Comparison of ENCODE assay signal across 1 cellular context in the genomic region with DNA sequence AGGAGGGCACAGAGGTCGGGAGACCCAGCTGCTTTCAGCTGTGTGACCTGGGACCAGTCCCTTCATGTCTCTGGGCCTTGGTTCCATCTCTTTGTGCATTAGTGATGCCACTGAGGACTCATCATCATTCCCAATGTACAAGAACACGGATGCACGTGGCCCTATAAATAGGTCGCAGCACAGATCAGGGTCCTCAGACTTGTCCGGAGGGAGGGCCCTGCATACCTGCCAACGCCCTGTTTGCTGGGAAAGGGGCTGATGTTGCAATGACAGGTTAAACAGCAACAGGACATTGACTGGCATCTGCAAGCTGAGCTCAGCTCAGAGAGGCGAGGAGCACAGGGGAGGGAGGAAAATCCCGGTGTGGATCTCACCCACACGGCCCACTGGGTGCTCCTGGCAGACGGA.
A peak's percentile ranks its signal among the peaks of the same experiment; 100 is the strongest.
TF ChIP-seq lines count a peak whose summit lies in the region.

No MANE protein-coding gene starts in this region.

TF ChIP-seq in HepG2, 621 proteins besides CTCF, POLR2A, EP300 and RAD21 (continued from another document and continues in another):
- TF ChIP-seq DPF2 (CRISPR knock-in tag; IDR thresholded peaks at IDR 0.05; ENCODE audit: borderline replicate concordance, low read depth) = peak; percentile 98
- TF ChIP-seq ZKSCAN8 (CRISPR knock-in tag; IDR thresholded peaks at IDR 0.05; ENCODE audit: borderline replicate concordance) = peak; percentile 97
- peak; percentile 81; the same call in 1 of the 2 replicates for TF ChIP-seq MAF1 (CRISPR knock-in tag; IDR thresholded peaks at IDR 0.05; ENCODE audit: borderline replicate concordance)
- peak; percentile 90 for TF ChIP-seq KAT8 (CRISPR knock-in tag; IDR thresholded peaks at IDR 0.05)
- TF ChIP-seq, protein P1, sequence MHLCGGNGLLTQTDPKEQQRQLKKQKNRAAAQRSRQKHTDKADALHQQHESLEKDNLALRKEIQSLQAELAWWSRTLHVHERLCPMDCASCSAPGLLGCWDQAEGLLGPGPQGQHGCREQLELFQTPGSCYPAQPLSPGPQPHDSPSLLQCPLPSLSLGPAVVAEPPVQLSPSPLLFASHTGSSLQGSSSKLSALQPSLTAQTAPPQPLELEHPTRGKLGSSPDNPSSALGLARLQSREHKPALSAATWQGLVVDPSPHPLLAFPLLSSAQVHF (CRISPR knock-in tag; IDR thresholded peaks at IDR 0.05) = 0 out of 2 replicates have a peak, but pooled peaks have one; percentile 19
- TF ChIP-seq ZNF260 (CRISPR knock-in tag; IDR thresholded peaks at IDR 0.05; ENCODE audit: borderline replicate concordance, low read depth) = no peak
- TF ChIP-seq ZNF543 (CRISPR knock-in tag; IDR thresholded peaks at IDR 0.05) = peak; percentile 82; the same call in 1 of the 2 replicates
- TF ChIP-seq ZBTB42 (CRISPR knock-in tag; IDR thresholded peaks at IDR 0.05) = peak; percentile 53; the same call in 1 of the 2 replicates
- TF ChIP-seq, protein P2, sequence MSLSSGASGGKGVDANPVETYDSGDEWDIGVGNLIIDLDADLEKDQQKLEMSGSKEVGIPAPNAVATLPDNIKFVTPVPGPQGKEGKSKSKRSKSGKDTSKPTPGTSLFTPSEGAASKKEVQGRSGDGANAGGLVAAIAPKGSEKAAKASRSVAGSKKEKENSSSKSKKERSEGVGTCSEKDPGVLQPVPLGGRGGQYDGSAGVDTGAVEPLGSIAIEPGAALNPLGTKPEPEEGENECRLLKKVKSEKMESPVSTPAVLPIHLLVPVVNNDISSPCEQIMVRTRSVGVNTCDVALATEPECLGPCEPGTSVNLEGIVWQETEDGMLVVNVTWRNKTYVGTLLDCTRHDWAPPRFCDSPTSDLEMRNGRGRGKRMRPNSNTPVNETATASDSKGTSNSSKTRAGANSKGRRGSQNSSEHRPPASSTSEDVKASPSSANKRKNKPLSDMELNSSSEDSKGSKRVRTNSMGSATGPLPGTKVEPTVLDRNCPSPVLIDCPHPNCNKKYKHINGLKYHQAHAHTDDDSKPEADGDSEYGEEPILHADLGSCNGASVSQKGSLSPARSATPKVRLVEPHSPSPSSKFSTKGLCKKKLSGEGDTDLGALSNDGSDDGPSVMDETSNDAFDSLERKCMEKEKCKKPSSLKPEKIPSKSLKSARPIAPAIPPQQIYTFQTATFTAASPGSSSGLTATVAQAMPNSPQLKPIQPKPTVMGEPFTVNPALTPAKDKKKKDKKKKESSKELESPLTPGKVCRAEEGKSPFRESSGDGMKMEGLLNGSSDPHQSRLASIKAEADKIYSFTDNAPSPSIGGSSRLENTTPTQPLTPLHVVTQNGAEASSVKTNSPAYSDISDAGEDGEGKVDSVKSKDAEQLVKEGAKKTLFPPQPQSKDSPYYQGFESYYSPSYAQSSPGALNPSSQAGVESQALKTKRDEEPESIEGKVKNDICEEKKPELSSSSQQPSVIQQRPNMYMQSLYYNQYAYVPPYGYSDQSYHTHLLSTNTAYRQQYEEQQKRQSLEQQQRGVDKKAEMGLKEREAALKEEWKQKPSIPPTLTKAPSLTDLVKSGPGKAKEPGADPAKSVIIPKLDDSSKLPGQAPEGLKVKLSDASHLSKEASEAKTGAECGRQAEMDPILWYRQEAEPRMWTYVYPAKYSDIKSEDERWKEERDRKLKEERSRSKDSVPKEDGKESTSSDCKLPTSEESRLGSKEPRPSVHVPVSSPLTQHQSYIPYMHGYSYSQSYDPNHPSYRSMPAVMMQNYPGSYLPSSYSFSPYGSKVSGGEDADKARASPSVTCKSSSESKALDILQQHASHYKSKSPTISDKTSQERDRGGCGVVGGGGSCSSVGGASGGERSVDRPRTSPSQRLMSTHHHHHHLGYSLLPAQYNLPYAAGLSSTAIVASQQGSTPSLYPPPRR (CRISPR knock-in tag; IDR thresholded peaks at IDR 0.05; ENCODE audit: borderline replicate concordance) = peak; percentile 96
- no peak for TF ChIP-seq NFE2L2 (IDR thresholded peaks at IDR 0.05; ENCODE audit: low read length)
- TF ChIP-seq, protein P3, sequence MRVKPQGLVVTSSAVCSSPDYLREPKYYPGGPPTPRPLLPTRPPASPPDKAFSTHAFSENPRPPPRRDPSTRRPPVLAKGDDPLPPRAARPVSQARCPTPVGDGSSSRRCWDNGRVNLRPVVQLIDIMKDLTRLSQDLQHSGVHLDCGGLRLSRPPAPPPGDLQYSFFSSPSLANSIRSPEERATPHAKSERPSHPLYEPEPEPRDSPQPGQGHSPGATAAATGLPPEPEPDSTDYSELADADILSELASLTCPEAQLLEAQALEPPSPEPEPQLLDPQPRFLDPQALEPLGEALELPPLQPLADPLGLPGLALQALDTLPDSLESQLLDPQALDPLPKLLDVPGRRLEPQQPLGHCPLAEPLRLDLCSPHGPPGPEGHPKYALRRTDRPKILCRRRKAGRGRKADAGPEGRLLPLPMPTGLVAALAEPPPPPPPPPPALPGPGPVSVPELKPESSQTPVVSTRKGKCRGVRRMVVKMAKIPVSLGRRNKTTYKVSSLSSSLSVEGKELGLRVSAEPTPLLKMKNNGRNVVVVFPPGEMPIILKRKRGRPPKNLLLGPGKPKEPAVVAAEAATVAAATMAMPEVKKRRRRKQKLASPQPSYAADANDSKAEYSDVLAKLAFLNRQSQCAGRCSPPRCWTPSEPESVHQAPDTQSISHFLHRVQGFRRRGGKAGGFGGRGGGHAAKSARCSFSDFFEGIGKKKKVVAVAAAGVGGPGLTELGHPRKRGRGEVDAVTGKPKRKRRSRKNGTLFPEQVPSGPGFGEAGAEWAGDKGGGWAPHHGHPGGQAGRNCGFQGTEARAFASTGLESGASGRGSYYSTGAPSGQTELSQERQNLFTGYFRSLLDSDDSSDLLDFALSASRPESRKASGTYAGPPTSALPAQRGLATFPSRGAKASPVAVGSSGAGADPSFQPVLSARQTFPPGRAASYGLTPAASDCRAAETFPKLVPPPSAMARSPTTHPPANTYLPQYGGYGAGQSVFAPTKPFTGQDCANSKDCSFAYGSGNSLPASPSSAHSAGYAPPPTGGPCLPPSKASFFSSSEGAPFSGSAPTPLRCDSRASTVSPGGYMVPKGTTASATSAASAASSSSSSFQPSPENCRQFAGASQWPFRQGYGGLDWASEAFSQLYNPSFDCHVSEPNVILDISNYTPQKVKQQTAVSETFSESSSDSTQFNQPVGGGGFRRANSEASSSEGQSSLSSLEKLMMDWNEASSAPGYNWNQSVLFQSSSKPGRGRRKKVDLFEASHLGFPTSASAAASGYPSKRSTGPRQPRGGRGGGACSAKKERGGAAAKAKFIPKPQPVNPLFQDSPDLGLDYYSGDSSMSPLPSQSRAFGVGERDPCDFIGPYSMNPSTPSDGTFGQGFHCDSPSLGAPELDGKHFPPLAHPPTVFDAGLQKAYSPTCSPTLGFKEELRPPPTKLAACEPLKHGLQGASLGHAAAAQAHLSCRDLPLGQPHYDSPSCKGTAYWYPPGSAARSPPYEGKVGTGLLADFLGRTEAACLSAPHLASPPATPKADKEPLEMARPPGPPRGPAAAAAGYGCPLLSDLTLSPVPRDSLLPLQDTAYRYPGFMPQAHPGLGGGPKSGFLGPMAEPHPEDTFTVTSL (CRISPR knock-in tag; IDR thresholded peaks at IDR 0.05; ENCODE audit: borderline replicate concordance) = peak; percentile 92; the same call in 1 of the 2 replicates
- TF ChIP-seq, protein P4, sequence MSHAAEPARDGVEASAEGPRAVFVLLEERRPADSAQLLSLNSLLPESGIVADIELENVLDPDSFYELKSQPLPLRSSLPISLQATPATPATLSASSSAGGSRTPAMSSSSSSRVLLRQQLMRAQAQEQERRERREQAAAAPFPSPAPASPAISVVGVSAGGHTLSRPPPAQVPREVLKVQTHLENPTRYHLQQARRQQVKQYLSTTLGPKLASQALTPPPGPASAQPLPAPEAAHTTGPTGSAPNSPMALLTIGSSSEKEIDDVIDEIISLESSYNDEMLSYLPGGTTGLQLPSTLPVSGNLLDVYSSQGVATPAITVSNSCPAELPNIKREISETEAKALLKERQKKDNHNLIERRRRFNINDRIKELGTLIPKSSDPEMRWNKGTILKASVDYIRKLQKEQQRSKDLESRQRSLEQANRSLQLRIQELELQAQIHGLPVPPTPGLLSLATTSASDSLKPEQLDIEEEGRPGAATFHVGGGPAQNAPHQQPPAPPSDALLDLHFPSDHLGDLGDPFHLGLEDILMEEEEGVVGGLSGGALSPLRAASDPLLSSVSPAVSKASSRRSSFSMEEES (CRISPR knock-in tag; IDR thresholded peaks at IDR 0.05) = peak; percentile 92
- TF ChIP-seq ZNF431 (CRISPR knock-in tag; IDR thresholded peaks at IDR 0.05; ENCODE audit: borderline replicate concordance, low read depth) = peak; percentile 84; the same call in 1 of the 2 replicates
- TF ChIP-seq ZSCAN20 (CRISPR knock-in tag; IDR thresholded peaks at IDR 0.05; ENCODE audit: borderline replicate concordance) = no peak
- 0 out of 2 replicates have a peak, but pooled peaks have one; percentile 81 for TF ChIP-seq ZNF570 (CRISPR knock-in tag; IDR thresholded peaks at IDR 0.05; ENCODE audit: borderline replicate concordance)
- TF ChIP-seq HES4 (CRISPR knock-in tag; IDR thresholded peaks at IDR 0.05; ENCODE audit: borderline replicate concordance) = 0 out of 2 replicates have a peak, but pooled peaks have one; percentile 9
- TF ChIP-seq, protein P5, sequence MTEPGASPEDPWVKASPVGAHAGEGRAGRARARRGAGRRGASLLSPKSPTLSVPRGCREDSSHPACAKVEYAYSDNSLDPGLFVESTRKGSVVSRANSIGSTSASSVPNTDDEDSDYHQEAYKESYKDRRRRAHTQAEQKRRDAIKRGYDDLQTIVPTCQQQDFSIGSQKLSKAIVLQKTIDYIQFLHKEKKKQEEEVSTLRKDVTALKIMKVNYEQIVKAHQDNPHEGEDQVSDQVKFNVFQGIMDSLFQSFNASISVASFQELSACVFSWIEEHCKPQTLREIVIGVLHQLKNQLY (CRISPR knock-in tag; IDR thresholded peaks at IDR 0.05) = peak; percentile 97
- TF ChIP-seq TSC22D2 (CRISPR knock-in tag; IDR thresholded peaks at IDR 0.05; ENCODE audit: borderline replicate concordance) = peak; percentile 97
- TF ChIP-seq, protein P6, sequence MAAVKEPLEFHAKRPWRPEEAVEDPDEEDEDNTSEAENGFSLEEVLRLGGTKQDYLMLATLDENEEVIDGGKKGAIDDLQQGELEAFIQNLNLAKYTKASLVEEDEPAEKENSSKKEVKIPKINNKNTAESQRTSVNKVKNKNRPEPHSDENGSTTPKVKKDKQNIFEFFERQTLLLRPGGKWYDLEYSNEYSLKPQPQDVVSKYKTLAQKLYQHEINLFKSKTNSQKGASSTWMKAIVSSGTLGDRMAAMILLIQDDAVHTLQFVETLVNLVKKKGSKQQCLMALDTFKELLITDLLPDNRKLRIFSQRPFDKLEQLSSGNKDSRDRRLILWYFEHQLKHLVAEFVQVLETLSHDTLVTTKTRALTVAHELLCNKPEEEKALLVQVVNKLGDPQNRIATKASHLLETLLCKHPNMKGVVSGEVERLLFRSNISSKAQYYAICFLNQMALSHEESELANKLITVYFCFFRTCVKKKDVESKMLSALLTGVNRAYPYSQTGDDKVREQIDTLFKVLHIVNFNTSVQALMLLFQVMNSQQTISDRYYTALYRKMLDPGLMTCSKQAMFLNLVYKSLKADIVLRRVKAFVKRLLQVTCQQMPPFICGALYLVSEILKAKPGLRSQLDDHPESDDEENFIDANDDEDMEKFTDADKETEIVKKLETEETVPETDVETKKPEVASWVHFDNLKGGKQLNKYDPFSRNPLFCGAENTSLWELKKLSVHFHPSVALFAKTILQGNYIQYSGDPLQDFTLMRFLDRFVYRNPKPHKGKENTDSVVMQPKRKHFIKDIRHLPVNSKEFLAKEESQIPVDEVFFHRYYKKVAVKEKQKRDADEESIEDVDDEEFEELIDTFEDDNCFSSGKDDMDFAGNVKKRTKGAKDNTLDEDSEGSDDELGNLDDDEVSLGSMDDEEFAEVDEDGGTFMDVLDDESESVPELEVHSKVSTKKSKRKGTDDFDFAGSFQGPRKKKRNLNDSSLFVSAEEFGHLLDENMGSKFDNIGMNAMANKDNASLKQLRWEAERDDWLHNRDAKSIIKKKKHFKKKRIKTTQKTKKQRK (IDR thresholded peaks at IDR 0.05; ENCODE audit: low read length) = no peak
- TF ChIP-seq, protein P7, sequence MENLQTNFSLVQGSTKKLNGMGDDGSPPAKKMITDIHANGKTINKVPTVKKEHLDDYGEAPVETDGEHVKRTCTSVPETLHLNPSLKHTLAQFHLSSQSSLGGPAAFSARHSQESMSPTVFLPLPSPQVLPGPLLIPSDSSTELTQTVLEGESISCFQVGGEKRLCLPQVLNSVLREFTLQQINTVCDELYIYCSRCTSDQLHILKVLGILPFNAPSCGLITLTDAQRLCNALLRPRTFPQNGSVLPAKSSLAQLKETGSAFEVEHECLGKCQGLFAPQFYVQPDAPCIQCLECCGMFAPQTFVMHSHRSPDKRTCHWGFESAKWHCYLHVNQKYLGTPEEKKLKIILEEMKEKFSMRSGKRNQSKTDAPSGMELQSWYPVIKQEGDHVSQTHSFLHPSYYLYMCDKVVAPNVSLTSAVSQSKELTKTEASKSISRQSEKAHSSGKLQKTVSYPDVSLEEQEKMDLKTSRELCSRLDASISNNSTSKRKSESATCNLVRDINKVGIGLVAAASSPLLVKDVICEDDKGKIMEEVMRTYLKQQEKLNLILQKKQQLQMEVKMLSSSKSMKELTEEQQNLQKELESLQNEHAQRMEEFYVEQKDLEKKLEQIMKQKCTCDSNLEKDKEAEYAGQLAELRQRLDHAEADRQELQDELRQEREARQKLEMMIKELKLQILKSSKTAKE (CRISPR knock-in tag; IDR thresholded peaks at IDR 0.05; ENCODE audit: borderline replicate concordance) = peak; percentile 94
- peak; percentile 99 for TF ChIP-seq ARNTL (CRISPR knock-in tag; IDR thresholded peaks at IDR 0.05)
- TF ChIP-seq, protein P8, sequence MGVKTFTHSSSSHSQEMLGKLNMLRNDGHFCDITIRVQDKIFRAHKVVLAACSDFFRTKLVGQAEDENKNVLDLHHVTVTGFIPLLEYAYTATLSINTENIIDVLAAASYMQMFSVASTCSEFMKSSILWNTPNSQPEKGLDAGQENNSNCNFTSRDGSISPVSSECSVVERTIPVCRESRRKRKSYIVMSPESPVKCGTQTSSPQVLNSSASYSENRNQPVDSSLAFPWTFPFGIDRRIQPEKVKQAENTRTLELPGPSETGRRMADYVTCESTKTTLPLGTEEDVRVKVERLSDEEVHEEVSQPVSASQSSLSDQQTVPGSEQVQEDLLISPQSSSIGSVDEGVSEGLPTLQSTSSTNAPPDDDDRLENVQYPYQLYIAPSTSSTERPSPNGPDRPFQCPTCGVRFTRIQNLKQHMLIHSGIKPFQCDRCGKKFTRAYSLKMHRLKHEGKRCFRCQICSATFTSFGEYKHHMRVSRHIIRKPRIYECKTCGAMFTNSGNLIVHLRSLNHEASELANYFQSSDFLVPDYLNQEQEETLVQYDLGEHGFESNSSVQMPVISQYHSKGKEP (CRISPR knock-in tag; IDR thresholded peaks at IDR 0.05) = peak; percentile 89
- TF ChIP-seq TOPORS (CRISPR knock-in tag; IDR thresholded peaks at IDR 0.05) = no peak
- TF ChIP-seq MTA1 (CRISPR knock-in tag; IDR thresholded peaks at IDR 0.05; ENCODE audit: borderline replicate concordance) = peak; percentile 89
- TF ChIP-seq TGIF2 (CRISPR knock-in tag; IDR thresholded peaks at IDR 0.05) = peak; percentile 95
- TF ChIP-seq, protein P9, sequence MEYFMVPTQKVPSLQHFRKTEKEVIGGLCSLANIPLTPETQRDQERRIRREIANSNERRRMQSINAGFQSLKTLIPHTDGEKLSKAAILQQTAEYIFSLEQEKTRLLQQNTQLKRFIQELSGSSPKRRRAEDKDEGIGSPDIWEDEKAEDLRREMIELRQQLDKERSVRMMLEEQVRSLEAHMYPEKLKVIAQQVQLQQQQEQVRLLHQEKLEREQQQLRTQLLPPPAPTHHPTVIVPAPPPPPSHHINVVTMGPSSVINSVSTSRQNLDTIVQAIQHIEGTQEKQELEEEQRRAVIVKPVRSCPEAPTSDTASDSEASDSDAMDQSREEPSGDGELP (IDR thresholded peaks at IDR 0.05; ENCODE audit: borderline replicate concordance, low read depth) = peak; percentile 89; the same call in 1 of the 2 replicates
- TF ChIP-seq NAIF1 (CRISPR knock-in tag; IDR thresholded peaks at IDR 0.05; ENCODE audit: borderline replicate concordance) = no peak
- no peak for TF ChIP-seq POLR2AphosphoS2 (IDR thresholded peaks at IDR 0.05; ENCODE audit: low read depth, low read length)
